In genomic region chr2:15166878-15167277, GRCh38 we compare ENCODE assay signal across 28 cellular contexts.
"Had no signal": no experiment of that assay in that cellular context is flagged by ENCODE, and none has a peak within 500 bp of the region (broad histone marks: within the 10 kb centered on the region; RNA-seq: fewer than 3 reads in every experiment).

No MANE protein-coding gene starts in this region.

- H3K9me3 ChIP-seq: stomach, suprapubic skin, testis, thoracic aorta, thyroid gland, tibial artery, tibial nerve, transverse colon, upper lobe of left lung, upper lobe of right lung, uterus, vagina had no signal

- ATAC-seq: stimulated activated effector memory CD8-positive, alpha-beta T cell treated with anti-CD3 and anti-CD28 coated beads, Interleukin-12 subunit alpha, Interleukin-12 subunit beta, amount 100 ng/mL, for 72 hours; stimulated activated memory B cell treated with anti-CD40 and anti-IgM and Interleukin-4, amounts not matched to agents 10 μg/mL and 1 μg/mL and 100 μg/mL, for 72 hours; stimulated activated naive B cell treated with anti-CD40 and anti-IgM and Interleukin-4, amounts not matched to agents 10 μg/mL and 1 μg/mL and 100 μg/mL, for 72 hours; stimulated activated naive CD8-positive, alpha-beta T cell treated with anti-CD3 and anti-CD28 coated beads, Interleukin-15, amount 100 ng/mL, for 72 hours; stimulated activated naive CD8-positive, alpha-beta T cell treated with anti-CD3 and anti-CD28 coated beads, Interleukin-15, Interleukin-2, amounts not matched to agents 100 U/mL and 50 U/mL, for 24 hours; upper lobe of right lung had no signal

- H3K9me3 Mint-ChIP-seq: stimulated activated effector memory CD8-positive, alpha-beta T cell treated with anti-CD3 and anti-CD28 coated beads, Interleukin-12 subunit alpha, Interleukin-12 subunit beta, amount 100 ng/mL, for 72 hours; stimulated activated memory B cell treated with anti-CD40 and anti-IgM and Interleukin-4, amounts not matched to agents 10 μg/mL and 1 μg/mL and 100 μg/mL, for 72 hours; stimulated activated naive B cell treated with anti-CD40 and anti-IgM and Interleukin-4, amounts not matched to agents 10 μg/mL and 1 μg/mL and 100 μg/mL, for 72 hours; stimulated activated naive CD8-positive, alpha-beta T cell treated with anti-CD3 and anti-CD28 coated beads, Interleukin-15, amount 100 ng/mL, for 72 hours; stimulated activated naive CD8-positive, alpha-beta T cell treated with anti-CD3 and anti-CD28 coated beads, Interleukin-15, Interleukin-2, amounts not matched to agents 100 ng/mL and 50 ng/mL, for 24 hours had no signal

- H3K36me3 ChIP-seq: thoracic aorta, transverse colon, upper lobe of right lung, uterus had no signal

- DNase-seq: stimulated activated CD4-positive, alpha-beta T cell treated with anti-CD3 and anti-CD28 coated beads, Interleukin-2, amount 100 ng/mL, for 48 hours; stimulated activated CD4-positive, alpha-beta T cell treated with anti-CD3 and anti-CD28 coated beads, Interleukin-4, amount 100 ng/mL, for 1 hour; stimulated activated CD4-positive, alpha-beta T cell treated with anti-CD3 and anti-CD28 coated beads, Interleukin-4, amount 100 ng/mL, for 24 hours; stimulated activated CD4-positive, alpha-beta T cell treated with anti-CD3 and anti-CD28 coated beads, Interleukin-4, amount 100 ng/mL, for 4 hours; stimulated activated CD8-positive, alpha-beta memory T cell treated with anti-CD3 and anti-CD28 coated beads, Interleukin-4, amount 100 ng/mL, for 48 hours; stimulated activated naive B cell treated with anti-CD40 and anti-IgM and Interleukin-4, amounts not matched to agents 10 μg/mL and 1 μg/mL and 100 μg/mL, for 72 hours; stimulated activated naive CD4-positive, alpha-beta T cell; stimulated activated naive CD4-positive, alpha-beta T cell treated with Interleukin-2 at 50 U/mL for 16 hours; stimulated activated naive CD8-positive, alpha-beta T cell treated with anti-CD3 and anti-CD28 coated beads, Interleukin-15, amount 100 ng/mL, for 72 hours; stimulated activated naive CD8-positive, alpha-beta T cell treated with anti-CD3 and anti-CD28 coated beads, Interleukin-15, Interleukin-2, amounts not matched to agents 100 U/mL and 50 U/mL, for 24 hours; stomach; substantia nigra; testis; thyroid gland; tibial artery; transverse colon; upper lobe of right lung; uterus had no signal

- H3K27ac ChIP-seq: stomach, suprapubic skin, testis, thoracic aorta, thyroid gland, tibial artery, tibial nerve, transverse colon, upper lobe of left lung, upper lobe of right lung, uterus, vagina had no signal

- H3K27me3 Mint-ChIP-seq: stimulated activated memory B cell treated with anti-CD40 and anti-IgM and Interleukin-4, amounts not matched to agents 10 μg/mL and 1 μg/mL and 100 μg/mL, for 72 hours; stimulated activated naive B cell treated with anti-CD40 and anti-IgM and Interleukin-4, amounts not matched to agents 10 μg/mL and 1 μg/mL and 100 μg/mL, for 72 hours had no signal

- FAIRE-seq: urothelium cell line had no signal

- H3K27me3 ChIP-seq: stomach, suprapubic skin, testis, thyroid gland, tibial artery, tibial nerve, transverse colon, upper lobe of left lung, upper lobe of right lung, uterus, vagina had no signal

- H3K27ac Mint-ChIP-seq: stimulated activated effector memory CD8-positive, alpha-beta T cell treated with anti-CD3 and anti-CD28 coated beads, Interleukin-12 subunit alpha, Interleukin-12 subunit beta, amount 100 ng/mL, for 72 hours; stimulated activated memory B cell treated with anti-CD40 and anti-IgM and Interleukin-4, amounts not matched to agents 10 μg/mL and 1 μg/mL and 100 μg/mL, for 72 hours; stimulated activated naive B cell treated with anti-CD40 and anti-IgM and Interleukin-4, amounts not matched to agents 10 μg/mL and 1 μg/mL and 100 μg/mL, for 72 hours; stimulated activated naive CD8-positive, alpha-beta T cell treated with anti-CD3 and anti-CD28 coated beads, Interleukin-15, amount 100 ng/mL, for 72 hours; stimulated activated naive CD8-positive, alpha-beta T cell treated with anti-CD3 and anti-CD28 coated beads, Interleukin-15, Interleukin-2, amounts not matched to agents 100 ng/mL and 50 ng/mL, for 24 hours; type B pancreatic cell had no signal

- H3K4me1 Mint-ChIP-seq: stimulated activated effector memory CD8-positive, alpha-beta T cell treated with anti-CD3 and anti-CD28 coated beads, Interleukin-12 subunit alpha, Interleukin-12 subunit beta, amount 100 ng/mL, for 72 hours; stimulated activated memory B cell treated with anti-CD40 and anti-IgM and Interleukin-4, amounts not matched to agents 10 μg/mL and 1 μg/mL and 100 μg/mL, for 72 hours; stimulated activated naive B cell treated with anti-CD40 and anti-IgM and Interleukin-4, amounts not matched to agents 10 μg/mL and 1 μg/mL and 100 μg/mL, for 72 hours had no signal

- H3K4me3 Mint-ChIP-seq: stimulated activated effector memory CD8-positive, alpha-beta T cell treated with anti-CD3 and anti-CD28 coated beads, Interleukin-12 subunit alpha, Interleukin-12 subunit beta, amount 100 ng/mL, for 72 hours; stimulated activated memory B cell treated with anti-CD40 and anti-IgM and Interleukin-4, amounts not matched to agents 10 μg/mL and 1 μg/mL and 100 μg/mL, for 72 hours; stimulated activated naive B cell treated with anti-CD40 and anti-IgM and Interleukin-4, amounts not matched to agents 10 μg/mL and 1 μg/mL and 100 μg/mL, for 72 hours; stimulated activated naive CD8-positive, alpha-beta T cell treated with anti-CD3 and anti-CD28 coated beads, Interleukin-15, amount 100 ng/mL, for 72 hours; stimulated activated naive CD8-positive, alpha-beta T cell treated with anti-CD3 and anti-CD28 coated beads, Interleukin-15, Interleukin-2, amounts not matched to agents 100 ng/mL and 50 ng/mL, for 24 hours; type B pancreatic cell had no signal

- H3K4me1 ChIP-seq: thyroid gland, upper lobe of right lung, uterus had no signal

- H3K4me3 ChIP-seq: stomach, suprapubic skin, testis, thoracic aorta, thyroid gland, tibial artery, tibial nerve, transverse colon, upper lobe of left lung, upper lobe of right lung, uterus, vagina had no signal
